Comparison of ENCODE assay signal across 20 cellular contexts in genomic region chr2:2491964-2492363, GRCh38.
DNase-seq lines count a peak whose midpoint lies in the region; ATAC-seq, FAIRE-seq and TF ChIP-seq lines count a peak whose summit lies in the region.
"Had no signal": no experiment of that assay in that cellular context is flagged by ENCODE, and none has a peak within 500 bp of the region (broad histone marks: within the 10 kb centered on the region; RNA-seq: fewer than 3 reads in every experiment).

No MANE protein-coding gene starts in this region.

- no peak overlapping the region for H3K27ac ChIP-seq in HepG2 (ENCODE audit: extremely low read length, insufficient read depth, low read length)
- H3K27ac ChIP-seq in right lobe of liver: no peak overlapping the region
- no peak overlapping the region for H3K27ac ChIP-seq in K562 (ENCODE audit: extremely low read depth, low read depth, low read length)
- H3K27ac ChIP-seq: BLaER1 treated with 17β-estradiol and CSF1 and Interleukin-3, amounts not matched to agents 10 nM and 100 nM; C4-2B had no signal

- H4K20me1 ChIP-seq in HepG2 (ENCODE audit: insufficient read depth, low read length): no peaks in the 10 kb centered on the region
- H4K20me1 ChIP-seq in K562 (replicated peaks; ENCODE audit: control insufficient read depth, insufficient read depth, low read length): no peaks in the 10 kb centered on the region
- H4K20me1 ChIP-seq: BLaER1 treated with 17β-estradiol and CSF1 and Interleukin-3, amounts not matched to agents 10 nM and 100 nM had no signal

- no peaks in the 10 kb centered on the region for H3K9me3 ChIP-seq in HepG2 (ENCODE audit: low read length)
- H3K9me3 ChIP-seq in right lobe of liver: no peaks in the 10 kb centered on the region
- H3K9me3 ChIP-seq in K562 (replicated peaks; ENCODE audit: control insufficient read depth, insufficient read depth, low read depth, low read length): no peaks in the 10 kb centered on the region
- H3K9me3 ChIP-seq: BLaER1 treated with 17β-estradiol and CSF1 and Interleukin-3, amounts not matched to agents 10 nM and 100 nM; Caco-2 had no signal

- H3K79me2 ChIP-seq in HepG2 (ENCODE audit: insufficient read depth, low read length) (no peaks in the 10 kb centered on the region), K562 (ENCODE audit: control insufficient read depth, insufficient read depth, low read length) (no peaks in the 10 kb centered on the region)

- H3K4me1 ChIP-seq in HepG2 (ENCODE audit: insufficient read depth, low read length) (no peaks in the 10 kb centered on the region), right lobe of liver (no peaks in the 10 kb centered on the region), K562 (replicated peaks in 1 of 2; ENCODE audit: control insufficient read depth in 2 of 2, insufficient read depth in 2 of 2, low read length in 2 of 2) (no peaks in the 10 kb centered on the region)
- H3K4me1 ChIP-seq: BLaER1 treated with 17β-estradiol and CSF1 and Interleukin-3, amounts not matched to agents 10 nM and 100 nM; Caco-2 had no signal

- TF ChIP-seq POLR2A in HepG2 (IDR thresholded peaks at IDR 0.05; ENCODE audit: insufficient read depth in 1 of 2, low read depth in 2 of 2, low read length in 2 of 2) (no peak), right lobe of liver (IDR thresholded peaks at IDR 0.05) (no peak), K562 (conservative IDR thresholded peaks at IDR 0.05) (no peak)

- TF ChIP-seq EP300 in HepG2 (IDR thresholded peaks at IDR 0.05; ENCODE audit: low read depth in 2 of 2, low read length in 2 of 2) (no peak), HepG2 (CRISPR knock-in tag; IDR thresholded peaks at IDR 0.05; ENCODE audit: borderline replicate concordance) (no peak), K562 (IDR thresholded peaks at IDR 0.05; ENCODE audit: low read length) (no peak)

- H3K4me2 ChIP-seq in HepG2 (ENCODE audit: low read depth, low read length): no peak overlapping the region
- H3K4me2 ChIP-seq in K562 (ENCODE audit: insufficient read depth, low read length): no peak overlapping the region
- H3K4me2 ChIP-seq: BLaER1 treated with 17β-estradiol and CSF1 and Interleukin-3, amounts not matched to agents 10 nM and 100 nM had no signal

- no peak overlapping the region for H3K4me3 ChIP-seq in HepG2 (replicated peaks in 1 of 3; ENCODE audit: insufficient read depth in 1 of 3, low read depth in 2 of 3, low read length in 3 of 3)
- no peak overlapping the region for H3K4me3 ChIP-seq in right lobe of liver
- H3K4me3 ChIP-seq in K562: no peak overlapping the region
- H3K4me3 ChIP-seq: BLaER1 treated with 17β-estradiol and CSF1 and Interleukin-3, amounts not matched to agents 10 nM and 100 nM had no signal

- FAIRE-seq in HepG2 (lab: Jason Lieb, UNC) (no peak), K562 (lab: Jason Lieb, UNC) (no peak)
- FAIRE-seq: A204.1, D721Med, G401.6, GM12891, GM19239 had no signal

- TF ChIP-seq CTCF in HepG2 (CRISPR knock-in tag; IDR thresholded peaks at IDR 0.05) (no peak), right lobe of liver (IDR thresholded peaks at IDR 0.05) (no peak), K562 (IDR thresholded peaks at IDR 0.05 in 2 of 3, conservative IDR thresholded peaks at IDR 0.05 in 1 of 3; ENCODE audit: insufficient read depth in 2 of 3, low read depth in 1 of 3, low read length in 3 of 3) (no peak)

- H3K27me3 ChIP-seq in HepG2 (ENCODE audit: control insufficient read depth in 1 of 2, insufficient read depth in 2 of 2, low read length in 2 of 2) (no peaks in the 10 kb centered on the region), right lobe of liver (no peaks in the 10 kb centered on the region), K562 (ENCODE audit: control insufficient read depth in 2 of 2, insufficient read depth in 2 of 2, low read length in 2 of 2) (no peaks in the 10 kb centered on the region)
- H3K27me3 ChIP-seq: BLaER1 treated with 17β-estradiol and CSF1 and Interleukin-3, amounts not matched to agents 10 nM and 100 nM had no signal

- H3K9me1 ChIP-seq in K562 (ENCODE audit: control insufficient read depth, insufficient read depth, low read length): no peaks in the 10 kb centered on the region

- CTCF ChIA-PET in HepG2 (lab: Yijun Ruan, JAX; ENCODE audit: low intra/inter-chr PET ratio, low total read pairs) (no interaction called here), K562 (lab: Yijun Ruan, JAX; ENCODE audit: low intra/inter-chr PET ratio) (no interaction called here)

- TF ChIP-seq RAD21 in HepG2 (CRISPR knock-in tag; IDR thresholded peaks at IDR 0.05) (no peak), K562 (CRISPR knock-in tag; conservative IDR thresholded peaks at IDR 0.05 in 1 of 2, IDR thresholded peaks at IDR 0.05 in 1 of 2) (no peak)

- WGBS in HepG2 (ENCODE audit: low lambda C conversion rate): 9% methylated on average over 2 of the region's 2 CpGs
- 61% methylated on average over 2 of the region's 2 CpGs for WGBS in right lobe of liver (ENCODE audit: insufficient coverage, low coverage, low lambda C conversion rate, missing lambda C conversion rate)
- WGBS in K562 (ENCODE audit: insufficient coverage, low coverage, missing lambda C conversion rate): 0% methylated on average over 2 of the region's 2 CpGs

- no peak for DNase-seq in HepG2 (ENCODE audit: low spot score)
- DNase-seq in right lobe of liver: no peak
- no peak for DNase-seq in K562 (ENCODE audit: extremely low read depth in 1 of 4, low spot score in 3 of 4)
- DNase-seq in left cardiac atrium: no peak
- DNase-seq: 8988T; AML-193; Caco-2; Calu3; CD4-positive, alpha-beta T cell; CD8-positive, alpha-beta T cell; DMS79 treated with DMSO at 0.1 percent for 48 hours; GF-D8 had no signal

- H3K36me3 ChIP-seq in HepG2 (replicated peaks in 1 of 2; ENCODE audit: control insufficient read depth in 1 of 2, insufficient read depth in 2 of 2, low read length in 2 of 2) (no peaks in the 10 kb centered on the region), right lobe of liver (no peaks in the 10 kb centered on the region), K562 (ENCODE audit: control insufficient read depth, insufficient read depth, low read length) (no peaks in the 10 kb centered on the region)
- H3K36me3 ChIP-seq: BLaER1 treated with 17β-estradiol and CSF1 and Interleukin-3, amounts not matched to agents 10 nM and 100 nM had no signal

- no peak overlapping the region for H3K9ac ChIP-seq in HepG2 (ENCODE audit: insufficient read depth, low read depth, low read length)
- H3K9ac ChIP-seq in K562 (ENCODE audit: insufficient read depth in 1 of 2, low read depth in 2 of 2, low read length in 2 of 2): no peak overlapping the region
- H3K9ac ChIP-seq: BLaER1 treated with 17β-estradiol and CSF1 and Interleukin-3, amounts not matched to agents 10 nM and 100 nM had no signal

- no TSS peak for BruUV-seq in HepG2 (replicated peaks; lab: Mats Ljungman, UMichigan)
- no TSS peak for BruUV-seq in K562 (replicated peaks; lab: Mats Ljungman, UMichigan)

- in situ Hi-C loops in HepG2 (cut with HindIII; ENCODE audit: extremely low pct_ligation_motif_present, low pct_unique_long_range_greater_than_20kb) (no loop called here), K562 (cut with MboI) (no loop called here)

- POLR2A ChIA-PET in HepG2 (lab: Yijun Ruan, JAX): no interaction called here
- POLR2A ChIA-PET in K562 (lab: Yijun Ruan, JAX): no interaction called here

- ATAC-seq in HepG2: no peak
- ATAC-seq in right lobe of liver: no peak
- no peak for ATAC-seq in K562
- ATAC-seq in activated CD4-positive, CD25-positive, alpha-beta regulatory T cell treated with anti-CD3 and anti-CD28 coated beads, Interleukin-2, amount 50 U/mL, for 24 hours: no peak
- ATAC-seq in left cardiac atrium: no peak
- ATAC-seq: CD8-positive, alpha-beta T cell had no signal

- intact Hi-C loops in HepG2 (cut with micrococcal nuclease; ENCODE audit: unreplicated experiment): no loop called here
- intact Hi-C loops in right lobe of liver (cut with DNase I): no loop called here
- intact Hi-C loops in K562 (cut with micrococcal nuclease): no loop called here
- intact Hi-C loops in left cardiac atrium (cut with DNase I): no loop called here

- no peak overlapping the region for H2AFZ ChIP-seq in HepG2 (ENCODE audit: low read length)
- no peak overlapping the region for H2AFZ ChIP-seq in K562 (ENCODE audit: low read depth, low read length)

TF ChIP-seq in HepG2, 621 proteins besides CTCF, POLR2A, EP300 and RAD21:
- TF ChIP-seq MAFK (conservative IDR thresholded peaks at IDR 0.05 in 1 of 2, IDR thresholded peaks at IDR 0.05 in 1 of 2; ENCODE audit: low read length in 2 of 2) (peak; percentile 60 to 80), ZNF724P (CRISPR knock-in tag; IDR thresholded peaks at IDR 0.05; ENCODE audit: borderline replicate concordance) (no peak), MAFF (IDR thresholded peaks at IDR 0.05; ENCODE audit: low read depth, low read length) (peak; percentile 64; the same call in 1 of the 2 replicates)

TF ChIP-seq in K562, 482 proteins besides CTCF, POLR2A, EP300 and RAD21:
- TF ChIP-seq ZNF316 (IDR thresholded peaks at IDR 0.05) (peak; percentile 22; the same call in 1 of the 2 replicates), NFXL1 (CRISPR knock-in tag; IDR thresholded peaks at IDR 0.05) (no peak), THRA (IDR thresholded peaks at IDR 0.05) (no peak)

Comparison
In these comparisons a context has a peak if more than half of its experiments do, and no peak if none do; other contexts are left out.
1. Of the 241 proteins assayed by ChIP-seq in both HepG2 and K562: peak only in HepG2: MAFF and MAFK; only in K562: none; in both: none; in neither: 239.